Comparison of ENCODE assay signal across 13 cellular contexts in genomic region chr20:50633361-50633760, GRCh38. TPM values are rescaled to one million over a fixed set of nuclear protein-coding genes. Genes with fewer than 3 reads are reported as not detected.
DNase-seq lines count a peak whose midpoint lies in the region; ATAC-seq and TF ChIP-seq lines count a peak whose summit lies in the region.
"Had no signal": no experiment of that assay in that cellular context is flagged by ENCODE, and none has a peak within 500 bp of the region (broad histone marks: within the 10 kb centered on the region; RNA-seq: fewer than 3 reads in every experiment).

No MANE protein-coding gene starts in this region.

- CTCF ChIA-PET in Panc1 (lab: Charles Lee), result interaction anchor here (0.5 to 0.7 kb wide), 2 partner anchors 112 to 129 kb away, joined by 3 to 12 read pairs; no protein-coding TSS in a partner anchor

- H3K27me3 ChIP-seq in cardiac muscle cell, result no peaks in the 10 kb centered on the region
- no peaks in the 10 kb centered on the region for H3K27me3 ChIP-seq in Panc1 (ENCODE audit: control insufficient read depth, insufficient read depth, low read length)
- no peaks in the 10 kb centered on the region for H3K27me3 ChIP-seq in tibial nerve

- BruUV-seq in Panc1 (replicated peaks; lab: Mats Ljungman, UMichigan), result no TSS peak

- H3K4me3 ChIP-seq in cardiac muscle cell (no peak overlapping the region), Panc1 (ENCODE audit: low read depth in 2 of 2, low read length in 2 of 2) (no peak overlapping the region), tibial nerve (no peak overlapping the region)

- H3K27ac ChIP-seq in cardiac muscle cell (peak overlapping the region; percentile 21), Panc1 (ENCODE audit: low read length) (peak overlapping the region; percentile 95), tibial nerve (no peak overlapping the region)
- H3K27ac ChIP-seq: 22Rv1 had no signal

- H3K36me3 ChIP-seq in cardiac muscle cell (no peaks in the 10 kb centered on the region), Panc1 (ENCODE audit: control insufficient read depth, insufficient read depth, low read length) (no peaks in the 10 kb centered on the region), tibial nerve (no peaks in the 10 kb centered on the region)

- in situ Hi-C loops in Panc1 (cut with HindIII; ENCODE audit: low pct_unique_long_range_greater_than_20kb, low sequenced_read_pairs), result no loop called here

- no peak for TF ChIP-seq EP300 in tibial nerve (IDR thresholded peaks at IDR 0.05)

- H3K4me1 ChIP-seq in cardiac muscle cell (ENCODE audit: low read depth), result peaks cover 35% of the 10 kb centered on the region
- H3K4me1 ChIP-seq in Panc1 (ENCODE audit: control insufficient read depth, insufficient read depth, low read length), result peaks cover 97% of the 10 kb centered on the region
- H3K4me1 ChIP-seq in tibial nerve, result peaks cover 0 to 18% (median 7%) of the 10 kb centered on the region in 4 donors

- 72% methylated on average over 10 of the region's 10 CpGs for WGBS in tibial nerve, 2 donors

- peak in 1 of 2 donors; percentile 32 for DNase-seq in cardiac muscle cell (ENCODE audit: low read depth in 1 of 2, low spot score in 1 of 2)
- no peak for DNase-seq in Right ventricle myocardium superior
- no peak for DNase-seq in Panc1 (ENCODE audit: low read depth, low spot score)
- peak; percentile 7 for DNase-seq in iPS-NIHi7 (ENCODE audit: extremely low spot score)
- no peak for DNase-seq in tibial nerve (ENCODE audit: low spot score in 2 of 2)
- DNase-seq: Caco-2; CD8-positive, alpha-beta memory T cell; DND-41; GDM1 had no signal

- intact Hi-C loops in Right ventricle myocardium superior (cut with DNase I), result no loop called here
- intact Hi-C loops in Panc1 (cut with micrococcal nuclease; ENCODE audit: unreplicated experiment), result no loop called here

- ATAC-seq in Right ventricle myocardium superior (ENCODE audit: poor library complexity), result no peak
- no peak for ATAC-seq in Panc1
- ATAC-seq in GM19324 (IDR thresholded peaks at IDR 0.05; ENCODE audit: low FRiP score, unreplicated experiment), result no peak
- ATAC-seq in HG03039 (IDR thresholded peaks at IDR 0.05; ENCODE audit: unreplicated experiment), result no peak
- ATAC-seq: HCT116 had no signal

- no peaks in the 10 kb centered on the region for H3K9me3 ChIP-seq in cardiac muscle cell (ENCODE audit: low read depth)
- H3K9me3 ChIP-seq in Panc1 (ENCODE audit: control insufficient read depth, insufficient read depth, low read depth, low read length), result no peaks in the 10 kb centered on the region
- no peaks in the 10 kb centered on the region for H3K9me3 ChIP-seq in tibial nerve
- H3K9me3 ChIP-seq: Caco-2 had no signal

- POLR2A ChIA-PET in Panc1 (lab: Charles Lee), result interaction anchor here (0.7 kb wide), 1 partner anchor 27 kb away, joined by 3 read pairs; no protein-coding TSS in a partner anchor

- TF ChIP-seq CTCF in cardiac muscle cell (IDR thresholded peaks at IDR 0.05; ENCODE audit: low read depth, low read length) (no peak), Panc1 (IDR thresholded peaks at IDR 0.05) (no peak), tibial nerve (IDR thresholded peaks at IDR 0.05) (no peak)

- no peak for TF ChIP-seq POLR2A in tibial nerve (IDR thresholded peaks at IDR 0.05)

RNA-seq across cellular contexts. Expression of gene RIPOR3, which starts 58.0 kb away (rescaled TPM):
- total RNA-seq in cardiac muscle cell (3.0 and 3.8 TPM in 2 replicates), Right ventricle myocardium superior (8.1 TPM), Panc1 (2021; ENCODE audit: unreplicated experiment) (92.5 TPM), tibial nerve (10 to 100 TPM; 24.5 to 73.0 (median 35.5) TPM)
- polyA plus RNA-seq in cardiac muscle cell, result 0.91 and 4.8 TPM in 2 replicates
- polyA plus RNA-seq in Panc1 (2012; ENCODE audit: insufficient read length), result 97.9 TPM
- total RNA-seq: CD8-positive, alpha-beta memory T cell had no signal

Comparison
In these comparisons a context has a peak if more than half of its experiments do, and no peak if none do; other contexts are left out.
1. H3K27ac ChIP-seq: peak in cardiac muscle cell (single experiment) and Panc1 (single experiment); none in tibial nerve (0 of 4).